In genomic region chr15:48176957-48177356, GRCh38 we compare ENCODE assay signal across 9 cellular contexts. TPM values are rescaled to one million over a fixed set of nuclear protein-coding genes. Genes with fewer than 3 reads are reported as not detected.
DNase-seq lines count a peak whose midpoint lies in the region; ATAC-seq, FAIRE-seq and TF ChIP-seq lines count a peak whose summit lies in the region.
"Had no signal": no experiment of that assay in that cellular context is flagged by ENCODE, and none has a peak within 500 bp of the region (broad histone marks: within the 10 kb centered on the region; RNA-seq: fewer than 3 reads in every experiment).

No MANE protein-coding gene starts in this region.

- no peak for TF ChIP-seq POLR2A in tibial nerve (IDR thresholded peaks at IDR 0.05)

- no peak overlapping the region for H2AFZ ChIP-seq in keratinocyte (ENCODE audit: control insufficient read depth, low read length)

- no peaks in the 10 kb centered on the region for H3K79me2 ChIP-seq in keratinocyte (ENCODE audit: control insufficient read depth, insufficient read depth, low read length)

- no peak for DNase-seq in activated naive CD4-positive, alpha-beta T cell treated with anti-CD3 and anti-CD28 coated beads, Interleukin-2, amount 10 ng/mL, durations not matched to agents 7 days and 5 days
- no peak for DNase-seq in activated naive CD4-positive, alpha-beta T cell (lab: John Stamatoyannopoulos, UW)
- DNase-seq in keratinocyte (ENCODE audit: low read depth, low spot score), result no peak
- DNase-seq in tibial nerve (ENCODE audit: low spot score in 2 of 2), result no peak
- DNase-seq in HK-2 (ENCODE audit: unreplicated experiment), result no peak
- no peak for DNase-seq in G401 (ENCODE audit: low spot score)

- H3K4me2 ChIP-seq in keratinocyte (ENCODE audit: control insufficient read depth, extremely low read depth, insufficient read depth, low read depth, low read length), result peak overlapping the region; percentile 39

- FAIRE-seq in keratinocyte (lab: Jason Lieb, UNC), result no peak

- H3K4me1 Mint-ChIP-seq in activated naive CD4-positive, alpha-beta T cell treated with anti-CD3 and anti-CD28 coated beads, Interleukin-2, amount 10 ng/mL, durations not matched to agents 7 days and 5 days, result peaks cover 18% of the 10 kb centered on the region

- peaks cover 10% of the 10 kb centered on the region for H3K36me3 Mint-ChIP-seq in activated naive CD4-positive, alpha-beta T cell treated with anti-CD3 and anti-CD28 coated beads, Interleukin-2, amount 10 ng/mL, durations not matched to agents 7 days and 5 days

- H3K4me3 ChIP-seq in keratinocyte (ENCODE audit: control insufficient read depth in 2 of 3, extremely low read depth in 1 of 3, insufficient read depth in 2 of 3, low read depth in 1 of 3, low read length in 3 of 3) (no peak overlapping the region), tibial nerve (peak overlapping the region; percentile 68 to 79 (median 72))

- TF ChIP-seq CTCF in VCaP (conservative IDR thresholded peaks at IDR 0.05), result no peak
- no peak for TF ChIP-seq CTCF in keratinocyte (optimal IDR thresholded peaks at IDR 0.05 in 1 of 3, IDR thresholded peaks at IDR 0.05 in 1 of 3, conservative IDR thresholded peaks at IDR 0.05 in 1 of 3; ENCODE audit: extremely low read depth in 1 of 3, insufficient read depth in 2 of 3, low read length in 3 of 3)
- TF ChIP-seq CTCF in tibial nerve (IDR thresholded peaks at IDR 0.05), result no peak

- no peaks in the 10 kb centered on the region for H3K4me1 ChIP-seq in keratinocyte (ENCODE audit: control insufficient read depth, extremely low read depth, insufficient read depth, low read length)
- H3K4me1 ChIP-seq in tibial nerve, result peaks cover 0 to 12% (median 3%) of the 10 kb centered on the region in 4 donors

- in situ Hi-C loops in G401 (cut with HindIII; ENCODE audit: low sequenced_read_pairs), result no loop called here

- TF ChIP-seq EP300 in tibial nerve (IDR thresholded peaks at IDR 0.05), result no peak

- H3K9me3 ChIP-seq in keratinocyte (ENCODE audit: control insufficient read depth, low read depth, low read length) (no peaks in the 10 kb centered on the region), tibial nerve (peaks cover 0 to 3% (median 0%) of the 10 kb centered on the region in 4 donors)

- H4K20me1 ChIP-seq in keratinocyte (ENCODE audit: control insufficient read depth, extremely low read depth, insufficient read depth, low read length), result no peaks in the 10 kb centered on the region

- H3K27me3 Mint-ChIP-seq in activated naive CD4-positive, alpha-beta T cell treated with anti-CD3 and anti-CD28 coated beads, Interleukin-2, amount 10 ng/mL, durations not matched to agents 7 days and 5 days, result peaks cover 14% of the 10 kb centered on the region

- peak overlapping the region; percentile 89 for H3K4me3 Mint-ChIP-seq in activated naive CD4-positive, alpha-beta T cell treated with anti-CD3 and anti-CD28 coated beads, Interleukin-2, amount 10 ng/mL, durations not matched to agents 7 days and 5 days

- 45 to 53% methylated on average over 2 of the region's 2 CpGs for WGBS in tibial nerve, 2 donors

- H3K27ac Mint-ChIP-seq in activated naive CD4-positive, alpha-beta T cell treated with anti-CD3 and anti-CD28 coated beads, Interleukin-2, amount 10 ng/mL, durations not matched to agents 7 days and 5 days, result no peak overlapping the region

- CTCF ChIA-PET in activated naive CD4-positive, alpha-beta T cell treated with anti-CD3 and anti-CD28 coated beads, Interleukin-2, amount 10 ng/mL, durations not matched to agents 7 days and 5 days (lab: Charles Lee), result interaction anchor here (1.2 kb wide), 1 partner anchor 18 kb away, joined by 3 read pairs; no protein-coding TSS in a partner anchor

- no peak overlapping the region for H3K9ac ChIP-seq in keratinocyte (ENCODE audit: control insufficient read depth, extremely low read depth, insufficient read depth, low read length)

- H3K9me1 ChIP-seq in keratinocyte (ENCODE audit: control insufficient read depth, extremely low read depth, insufficient read depth, low read length), result no peaks in the 10 kb centered on the region

- dilution Hi-C loops in keratinocyte (cut with MboI; ENCODE audit: extremely low pct_ligation_motif_present, low sequenced_read_pairs), result no loop called here

- H3K27ac ChIP-seq in VCaP, result peak overlapping the region; percentile 93
- no peak overlapping the region for H3K27ac ChIP-seq in keratinocyte (ENCODE audit: control insufficient read depth, insufficient read depth, low read length)
- H3K27ac ChIP-seq in tibial nerve, result peak overlapping the region in 2 of 4 donors; percentile 88 to 89

- peaks cover 4% of the 10 kb centered on the region for H3K27me3 ChIP-seq in keratinocyte (ENCODE audit: control insufficient read depth, extremely low read depth, insufficient read depth, low read length)
- no peaks in the 10 kb centered on the region for H3K27me3 ChIP-seq in tibial nerve

- no peak for ATAC-seq in GM19455 (IDR thresholded peaks at IDR 0.05; ENCODE audit: unreplicated experiment)

- H3K9me3 Mint-ChIP-seq in activated naive CD4-positive, alpha-beta T cell treated with anti-CD3 and anti-CD28 coated beads, Interleukin-2, amount 10 ng/mL, durations not matched to agents 7 days and 5 days, result peaks cover 3% of the 10 kb centered on the region

- H3K36me3 ChIP-seq in keratinocyte (ENCODE audit: control insufficient read depth in 2 of 2, extremely low read depth in 1 of 2, insufficient read depth in 2 of 2, low read length in 2 of 2) (no peaks in the 10 kb centered on the region), tibial nerve (no peaks in the 10 kb centered on the region)

RNA-seq across cellular contexts. Expression of gene MYEF2, which starts 1.1 kb away (rescaled TPM):
- polyA plus RNA-seq in keratinocyte, result 1.3 to 2.8 TPM (median 1.7 TPM) in 3 replicates
- 5.0 TPM for polyA plus RNA-seq in keratinocyte (2011; ENCODE audit: low read depth)
- 1.3 and 2.4 TPM in 2 replicates for polyA plus RNA-seq in keratinocyte (2011; cell fraction: cytosol; rRNA removed)
- polyA plus RNA-seq in keratinocyte (2011; cell fraction: nucleus; rRNA removed), result 3.5 and 5.6 TPM in 2 replicates
- 2.3 and 2.4 TPM in 2 replicates for polyA plus RNA-seq in keratinocyte (2012; ENCODE audit: low replicate concordance)
- 0.16 to 2.4 TPM (median 0.33 TPM) in 3 replicates for polyA minus RNA-seq in keratinocyte
- polyA minus RNA-seq in keratinocyte (2011; cell fraction: cytosol; rRNA and poly(A)+ RNA removed), result 4.4 TPM
- polyA minus RNA-seq in keratinocyte (2011; cell fraction: nucleus; rRNA and poly(A)+ RNA removed), result 1.5 and 2.8 TPM in 2 replicates
- total RNA-seq in tibial nerve, result 10 to 100 TPM; 26.8 to 59.0 (median 34.5) TPM
- total RNA-seq in G401 (2014; rRNA removed; shearing (Covaris generic)), result 11.3 and 13.3 TPM in 2 replicates

RNA-seq across cellular contexts. Expression of gene CTXN2, which starts 14.5 kb away (rescaled TPM):
- not detected in 3 replicates for polyA plus RNA-seq in keratinocyte
- polyA plus RNA-seq in keratinocyte (2011; ENCODE audit: low read depth), result not detected
- not detected in 2 replicates for polyA plus RNA-seq in keratinocyte (2011; cell fraction: cytosol; rRNA removed)
- polyA plus RNA-seq in keratinocyte (2011; cell fraction: nucleus; rRNA removed), result not detected in 2 replicates
- not detected in 2 replicates for polyA plus RNA-seq in keratinocyte (2012; ENCODE audit: low replicate concordance)
- polyA minus RNA-seq in keratinocyte, result not detected in 3 replicates
- polyA minus RNA-seq in keratinocyte (2011; cell fraction: cytosol; rRNA and poly(A)+ RNA removed), result not detected
- polyA minus RNA-seq in keratinocyte (2011; cell fraction: nucleus; rRNA and poly(A)+ RNA removed), result not detected in 2 replicates
- not detected for total RNA-seq in tibial nerve
- total RNA-seq in G401 (2014; rRNA removed; shearing (Covaris generic)), result not detected in 2 replicates
- total RNA-seq: Daoy had no signal

RNA-seq across cellular contexts. Expression of gene SLC12A1, which starts 29.1 kb away (rescaled TPM):
- not detected in 3 replicates for polyA plus RNA-seq in keratinocyte
- not detected for polyA plus RNA-seq in keratinocyte (2011; ENCODE audit: low read depth)
- not detected in 2 replicates for polyA plus RNA-seq in keratinocyte (2011; cell fraction: cytosol; rRNA removed)
- polyA plus RNA-seq in keratinocyte (2011; cell fraction: nucleus; rRNA removed), result not detected in 2 replicates
- not detected in 2 replicates for polyA plus RNA-seq in keratinocyte (2012; ENCODE audit: low replicate concordance)
- polyA minus RNA-seq in keratinocyte, result not detected in 3 replicates
- not detected for polyA minus RNA-seq in keratinocyte (2011; cell fraction: cytosol; rRNA and poly(A)+ RNA removed)
- polyA minus RNA-seq in keratinocyte (2011; cell fraction: nucleus; rRNA and poly(A)+ RNA removed), result not detected in 2 replicates
- not detected for total RNA-seq in tibial nerve
- not detected in 2 replicates for total RNA-seq in G401 (2014; rRNA removed; shearing (Covaris generic))
- total RNA-seq: Daoy had no signal

RNA-seq across cellular contexts. Expression of gene SLC24A5, which starts 56.2 kb away (rescaled TPM):
- 0.04 TPM in 1 of 3 replicates, not detected in the others for polyA plus RNA-seq in keratinocyte
- not detected for polyA plus RNA-seq in keratinocyte (2011; ENCODE audit: low read depth)
- 0.04 and 0.07 TPM in 2 replicates for polyA plus RNA-seq in keratinocyte (2011; cell fraction: cytosol; rRNA removed)
- polyA plus RNA-seq in keratinocyte (2011; cell fraction: nucleus; rRNA removed), result not detected in 2 replicates
- polyA plus RNA-seq in keratinocyte (2012; ENCODE audit: low replicate concordance), result not detected in 2 replicates
- polyA minus RNA-seq in keratinocyte, result not detected in 3 replicates
- not detected for polyA minus RNA-seq in keratinocyte (2011; cell fraction: cytosol; rRNA and poly(A)+ RNA removed)
- polyA minus RNA-seq in keratinocyte (2011; cell fraction: nucleus; rRNA and poly(A)+ RNA removed), result not detected in 2 replicates
- under 1 TPM in 3 of 4 donors, not detected in 1; 0.20 to 0.84 (median 0.44) TPM for total RNA-seq in tibial nerve
- not detected in 2 replicates for total RNA-seq in G401 (2014; rRNA removed; shearing (Covaris generic))
- total RNA-seq: Daoy had no signal

Comparison
In these comparisons a context has a peak if more than half of its experiments do, and no peak if none do; other contexts are left out.
1. H3K4me3 ChIP-seq: peak in tibial nerve (4 of 4); none in keratinocyte (0 of 3).